In the genomic region with DNA sequence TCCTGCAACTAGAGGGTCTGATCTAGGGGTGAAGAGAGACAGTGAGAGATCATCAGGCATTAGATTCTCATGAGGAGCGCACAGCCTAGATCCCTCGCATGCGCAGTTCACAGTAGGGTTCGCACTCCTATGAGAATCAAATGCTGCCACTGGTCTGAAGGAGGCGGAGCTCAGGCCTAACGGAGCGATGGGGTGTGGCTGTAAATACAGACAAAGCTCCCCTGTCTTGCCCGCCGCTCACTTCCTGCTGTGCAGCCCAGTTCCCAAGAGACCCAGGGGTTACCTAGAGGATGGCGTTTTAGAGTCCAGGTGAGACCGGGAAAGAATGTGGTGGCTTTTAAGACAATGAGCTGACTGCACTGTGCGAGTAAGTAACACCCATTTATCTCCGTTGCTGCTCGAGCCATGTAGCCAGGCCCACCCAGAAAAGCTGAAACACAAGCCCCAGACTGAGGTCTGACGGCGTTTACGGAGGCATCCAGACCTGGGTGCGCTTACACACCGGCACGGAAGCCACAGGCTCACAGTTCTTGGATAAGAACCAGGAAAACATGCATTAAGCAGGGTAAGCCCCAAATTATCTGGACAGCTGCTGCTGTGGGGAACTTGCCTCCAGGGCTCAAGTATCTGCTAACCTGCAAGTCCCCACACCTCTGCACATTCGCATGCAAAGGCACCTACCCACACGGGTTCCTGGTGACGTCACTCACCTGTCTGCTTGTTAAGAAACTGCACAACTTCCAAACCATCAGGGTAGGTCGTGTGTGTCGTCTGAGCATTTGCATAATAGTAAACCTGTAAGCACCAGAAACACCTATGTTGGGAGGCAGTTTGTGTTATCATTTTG, we compare ENCODE assay signal across 1 cellular context.
TF ChIP-seq lines count a peak whose summit lies in the region.

No MANE protein-coding gene starts in this region.

TF ChIP-seq in HepG2, 621 proteins besides CTCF, POLR2A, EP300 and RAD21 (continues in another document):
- TF ChIP-seq ZNF577 (CRISPR knock-in tag; IDR thresholded peaks at IDR 0.05; ENCODE audit: borderline replicate concordance, low read depth): no peak
- no peak for TF ChIP-seq ZNF317 (CRISPR knock-in tag; IDR thresholded peaks at IDR 0.05)
- no peak for TF ChIP-seq AHR (CRISPR knock-in tag; IDR thresholded peaks at IDR 0.05)
- TF ChIP-seq HOXA3 (CRISPR knock-in tag; IDR thresholded peaks at IDR 0.05): 0 out of 2 replicates have a peak, but pooled peaks have one; percentile 48
- TF ChIP-seq TARDBP (CRISPR knock-in tag; IDR thresholded peaks at IDR 0.05): no peak
- TF ChIP-seq BORCS8-MEF2B (CRISPR knock-in tag; IDR thresholded peaks at IDR 0.05): 0 out of 2 replicates have a peak, but pooled peaks have one; percentile 59
- no peak for TF ChIP-seq CC2D1A (CRISPR knock-in tag; IDR thresholded peaks at IDR 0.05)
- TF ChIP-seq ZFP1 (CRISPR knock-in tag; IDR thresholded peaks at IDR 0.05): no peak
- 0 out of 2 replicates have a peak, but pooled peaks have one; percentile 21 for TF ChIP-seq GABPB1 (CRISPR knock-in tag; IDR thresholded peaks at IDR 0.05)
- TF ChIP-seq, protein P1, sequence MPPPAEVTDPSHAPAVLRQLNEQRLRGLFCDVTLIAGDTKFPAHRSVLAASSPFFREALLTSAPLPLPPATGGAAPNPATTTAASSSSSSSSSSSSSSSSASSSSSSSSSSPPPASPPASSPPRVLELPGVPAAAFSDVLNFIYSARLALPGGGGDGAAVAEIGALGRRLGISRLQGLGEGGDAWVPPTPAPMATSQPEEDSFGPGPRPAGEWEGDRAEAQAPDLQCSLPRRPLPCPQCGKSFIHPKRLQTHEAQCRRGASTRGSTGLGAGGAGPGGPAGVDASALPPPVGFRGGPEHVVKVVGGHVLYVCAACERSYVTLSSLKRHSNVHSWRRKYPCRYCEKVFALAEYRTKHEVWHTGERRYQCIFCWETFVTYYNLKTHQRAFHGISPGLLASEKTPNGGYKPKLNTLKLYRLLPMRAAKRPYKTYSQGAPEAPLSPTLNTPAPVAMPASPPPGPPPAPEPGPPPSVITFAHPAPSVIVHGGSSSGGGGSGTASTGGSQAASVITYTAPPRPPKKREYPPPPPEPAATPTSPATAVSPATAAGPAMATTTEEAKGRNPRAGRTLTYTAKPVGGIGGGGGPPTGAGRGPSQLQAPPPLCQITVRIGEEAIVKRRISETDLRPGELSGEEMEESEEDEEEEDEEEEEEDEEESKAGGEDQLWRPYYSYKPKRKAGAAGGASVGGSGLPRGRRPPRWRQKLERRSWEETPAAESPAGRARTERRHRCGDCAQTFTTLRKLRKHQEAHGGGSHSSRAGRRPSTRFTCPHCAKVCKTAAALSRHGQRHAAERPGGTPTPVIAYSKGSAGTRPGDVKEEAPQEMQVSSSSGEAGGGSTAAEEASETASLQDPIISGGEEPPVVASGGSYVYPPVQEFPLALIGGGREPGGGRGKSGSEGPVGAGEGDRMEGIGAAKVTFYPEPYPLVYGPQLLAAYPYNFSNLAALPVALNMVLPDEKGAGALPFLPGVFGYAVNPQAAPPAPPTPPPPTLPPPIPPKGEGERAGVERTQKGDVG (CRISPR knock-in tag; IDR thresholded peaks at IDR 0.05; ENCODE audit: borderline replicate concordance): peak; percentile 36; the same call in 1 of the 2 replicates
- no peak for TF ChIP-seq SMARCE1 (IDR thresholded peaks at IDR 0.05; ENCODE audit: borderline replicate concordance)
- no peak for TF ChIP-seq ATAD3A (CRISPR knock-in tag; IDR thresholded peaks at IDR 0.05)
- 0 out of 2 replicates have a peak, but pooled peaks have one; percentile 35 for TF ChIP-seq ZFY (CRISPR knock-in tag; IDR thresholded peaks at IDR 0.05)
- TF ChIP-seq, protein P2, sequence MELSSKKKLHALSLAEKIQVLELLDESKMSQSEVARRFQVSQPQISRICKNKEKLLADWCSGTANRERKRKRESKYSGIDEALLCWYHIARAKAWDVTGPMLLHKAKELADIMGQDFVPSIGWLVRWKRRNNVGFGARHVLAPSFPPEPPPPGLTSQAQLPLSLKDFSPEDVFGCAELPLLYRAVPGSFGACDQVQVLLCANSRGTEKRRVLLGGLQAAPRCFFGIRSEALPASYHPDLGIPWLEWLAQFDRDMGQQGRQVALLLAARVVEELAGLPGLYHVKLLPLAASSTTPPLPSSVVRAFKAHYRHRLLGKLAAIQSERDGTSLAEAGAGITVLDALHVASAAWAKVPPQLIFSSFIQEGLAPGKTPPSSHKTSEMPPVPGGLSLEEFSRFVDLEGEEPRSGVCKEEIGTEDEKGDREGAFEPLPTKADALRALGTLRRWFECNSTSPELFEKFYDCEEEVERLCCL (CRISPR knock-in tag; IDR thresholded peaks at IDR 0.05; ENCODE audit: borderline replicate concordance): no peak
- TF ChIP-seq ZNF234 (CRISPR knock-in tag; conservative IDR thresholded peaks at IDR 0.05): no peak
- 0 out of 2 replicates have a peak, but pooled peaks have one; percentile 40 for TF ChIP-seq KLF12 (CRISPR knock-in tag; IDR thresholded peaks at IDR 0.05; ENCODE audit: borderline replicate concordance)
- TF ChIP-seq, protein P3, sequence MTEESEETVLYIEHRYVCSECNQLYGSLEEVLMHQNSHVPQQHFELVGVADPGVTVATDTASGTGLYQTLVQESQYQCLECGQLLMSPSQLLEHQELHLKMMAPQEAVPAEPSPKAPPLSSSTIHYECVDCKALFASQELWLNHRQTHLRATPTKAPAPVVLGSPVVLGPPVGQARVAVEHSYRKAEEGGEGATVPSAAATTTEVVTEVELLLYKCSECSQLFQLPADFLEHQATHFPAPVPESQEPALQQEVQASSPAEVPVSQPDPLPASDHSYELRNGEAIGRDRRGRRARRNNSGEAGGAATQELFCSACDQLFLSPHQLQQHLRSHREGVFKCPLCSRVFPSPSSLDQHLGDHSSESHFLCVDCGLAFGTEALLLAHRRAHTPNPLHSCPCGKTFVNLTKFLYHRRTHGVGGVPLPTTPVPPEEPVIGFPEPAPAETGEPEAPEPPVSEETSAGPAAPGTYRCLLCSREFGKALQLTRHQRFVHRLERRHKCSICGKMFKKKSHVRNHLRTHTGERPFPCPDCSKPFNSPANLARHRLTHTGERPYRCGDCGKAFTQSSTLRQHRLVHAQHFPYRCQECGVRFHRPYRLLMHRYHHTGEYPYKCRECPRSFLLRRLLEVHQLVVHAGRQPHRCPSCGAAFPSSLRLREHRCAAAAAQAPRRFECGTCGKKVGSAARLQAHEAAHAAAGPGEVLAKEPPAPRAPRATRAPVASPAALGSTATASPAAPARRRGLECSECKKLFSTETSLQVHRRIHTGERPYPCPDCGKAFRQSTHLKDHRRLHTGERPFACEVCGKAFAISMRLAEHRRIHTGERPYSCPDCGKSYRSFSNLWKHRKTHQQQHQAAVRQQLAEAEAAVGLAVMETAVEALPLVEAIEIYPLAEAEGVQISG (CRISPR knock-in tag; IDR thresholded peaks at IDR 0.05): peak; percentile 53; the same call in 1 of the 2 replicates
- no peak for TF ChIP-seq RFX3 (CRISPR knock-in tag; IDR thresholded peaks at IDR 0.05)
- no peak for TF ChIP-seq ETV6 (CRISPR knock-in tag; conservative IDR thresholded peaks at IDR 0.05)
- 0 out of 2 replicates have a peak, but pooled peaks have one; percentile 25 for TF ChIP-seq PHF8 (CRISPR knock-in tag; IDR thresholded peaks at IDR 0.05)
- TF ChIP-seq, protein P4, sequence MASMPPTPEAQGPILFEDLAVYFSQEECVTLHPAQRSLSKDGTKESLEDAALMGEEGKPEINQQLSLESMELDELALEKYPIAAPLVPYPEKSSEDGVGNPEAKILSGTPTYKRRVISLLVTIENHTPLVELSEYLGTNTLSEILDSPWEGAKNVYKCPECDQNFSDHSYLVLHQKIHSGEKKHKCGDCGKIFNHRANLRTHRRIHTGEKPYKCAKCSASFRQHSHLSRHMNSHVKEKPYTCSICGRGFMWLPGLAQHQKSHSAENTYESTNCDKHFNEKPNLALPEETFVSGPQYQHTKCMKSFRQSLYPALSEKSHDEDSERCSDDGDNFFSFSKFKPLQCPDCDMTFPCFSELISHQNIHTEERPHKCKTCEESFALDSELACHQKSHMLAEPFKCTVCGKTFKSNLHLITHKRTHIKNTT (CRISPR knock-in tag; IDR thresholded peaks at IDR 0.05): no peak
- TF ChIP-seq, protein P5, sequence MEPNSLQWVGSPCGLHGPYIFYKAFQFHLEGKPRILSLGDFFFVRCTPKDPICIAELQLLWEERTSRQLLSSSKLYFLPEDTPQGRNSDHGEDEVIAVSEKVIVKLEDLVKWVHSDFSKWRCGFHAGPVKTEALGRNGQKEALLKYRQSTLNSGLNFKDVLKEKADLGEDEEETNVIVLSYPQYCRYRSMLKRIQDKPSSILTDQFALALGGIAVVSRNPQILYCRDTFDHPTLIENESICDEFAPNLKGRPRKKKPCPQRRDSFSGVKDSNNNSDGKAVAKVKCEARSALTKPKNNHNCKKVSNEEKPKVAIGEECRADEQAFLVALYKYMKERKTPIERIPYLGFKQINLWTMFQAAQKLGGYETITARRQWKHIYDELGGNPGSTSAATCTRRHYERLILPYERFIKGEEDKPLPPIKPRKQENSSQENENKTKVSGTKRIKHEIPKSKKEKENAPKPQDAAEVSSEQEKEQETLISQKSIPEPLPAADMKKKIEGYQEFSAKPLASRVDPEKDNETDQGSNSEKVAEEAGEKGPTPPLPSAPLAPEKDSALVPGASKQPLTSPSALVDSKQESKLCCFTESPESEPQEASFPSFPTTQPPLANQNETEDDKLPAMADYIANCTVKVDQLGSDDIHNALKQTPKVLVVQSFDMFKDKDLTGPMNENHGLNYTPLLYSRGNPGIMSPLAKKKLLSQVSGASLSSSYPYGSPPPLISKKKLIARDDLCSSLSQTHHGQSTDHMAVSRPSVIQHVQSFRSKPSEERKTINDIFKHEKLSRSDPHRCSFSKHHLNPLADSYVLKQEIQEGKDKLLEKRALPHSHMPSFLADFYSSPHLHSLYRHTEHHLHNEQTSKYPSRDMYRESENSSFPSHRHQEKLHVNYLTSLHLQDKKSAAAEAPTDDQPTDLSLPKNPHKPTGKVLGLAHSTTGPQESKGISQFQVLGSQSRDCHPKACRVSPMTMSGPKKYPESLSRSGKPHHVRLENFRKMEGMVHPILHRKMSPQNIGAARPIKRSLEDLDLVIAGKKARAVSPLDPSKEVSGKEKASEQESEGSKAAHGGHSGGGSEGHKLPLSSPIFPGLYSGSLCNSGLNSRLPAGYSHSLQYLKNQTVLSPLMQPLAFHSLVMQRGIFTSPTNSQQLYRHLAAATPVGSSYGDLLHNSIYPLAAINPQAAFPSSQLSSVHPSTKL (CRISPR knock-in tag; IDR thresholded peaks at IDR 0.05): no peak
- TF ChIP-seq TBL1XR1 (IDR thresholded peaks at IDR 0.05; ENCODE audit: borderline replicate concordance, low read length, partially characterized antibody): no peak
- no peak for TF ChIP-seq REXO4 (CRISPR knock-in tag; IDR thresholded peaks at IDR 0.05; ENCODE audit: borderline replicate concordance)
- TF ChIP-seq TMF1 (CRISPR knock-in tag; IDR thresholded peaks at IDR 0.05; ENCODE audit: low read depth): no peak
- TF ChIP-seq ZNF292 (CRISPR knock-in tag; IDR thresholded peaks at IDR 0.05; ENCODE audit: borderline replicate concordance, low read depth): peak; percentile 17; the same call in 1 of the 2 replicates
- TF ChIP-seq MIXL1 (CRISPR knock-in tag; IDR thresholded peaks at IDR 0.05): no peak
- 0 out of 2 replicates have a peak, but pooled peaks have one; percentile 38 for TF ChIP-seq ELF3 (CRISPR knock-in tag; IDR thresholded peaks at IDR 0.05)
- TF ChIP-seq LCORL (IDR thresholded peaks at IDR 0.05): no peak
- no peak for TF ChIP-seq LCORL (CRISPR knock-in tag; IDR thresholded peaks at IDR 0.05)
- TF ChIP-seq ZNF430 (CRISPR knock-in tag; IDR thresholded peaks at IDR 0.05): no peak
- TF ChIP-seq, protein P6, sequence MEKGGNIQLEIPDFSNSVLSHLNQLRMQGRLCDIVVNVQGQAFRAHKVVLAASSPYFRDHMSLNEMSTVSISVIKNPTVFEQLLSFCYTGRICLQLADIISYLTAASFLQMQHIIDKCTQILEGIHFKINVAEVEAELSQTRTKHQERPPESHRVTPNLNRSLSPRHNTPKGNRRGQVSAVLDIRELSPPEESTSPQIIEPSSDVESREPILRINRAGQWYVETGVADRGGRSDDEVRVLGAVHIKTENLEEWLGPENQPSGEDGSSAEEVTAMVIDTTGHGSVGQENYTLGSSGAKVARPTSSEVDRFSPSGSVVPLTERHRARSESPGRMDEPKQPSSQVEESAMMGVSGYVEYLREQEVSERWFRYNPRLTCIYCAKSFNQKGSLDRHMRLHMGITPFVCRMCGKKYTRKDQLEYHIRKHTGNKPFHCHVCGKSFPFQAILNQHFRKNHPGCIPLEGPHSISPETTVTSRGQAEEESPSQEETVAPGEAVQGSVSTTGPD (CRISPR knock-in tag; IDR thresholded peaks at IDR 0.05): no peak
- peak; percentile 38; the same call in 1 of the 2 replicates for TF ChIP-seq ZBTB38 (CRISPR knock-in tag; IDR thresholded peaks at IDR 0.05)
- TF ChIP-seq, protein P7, sequence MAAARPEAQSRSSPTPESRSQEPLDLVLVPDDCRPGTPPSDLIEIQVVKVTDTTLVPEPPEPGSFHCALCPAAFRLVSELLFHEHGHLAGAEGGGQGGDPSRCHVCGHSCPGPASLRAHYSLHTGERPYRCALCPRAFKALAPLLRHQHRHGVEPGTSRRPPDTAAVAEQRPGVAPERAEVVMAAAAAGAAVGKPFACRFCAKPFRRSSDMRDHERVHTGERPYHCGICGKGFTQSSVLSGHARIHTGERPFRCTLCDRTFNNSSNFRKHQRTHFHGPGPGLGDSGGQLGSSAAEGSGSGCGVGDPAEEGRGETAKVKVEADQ (CRISPR knock-in tag; IDR thresholded peaks at IDR 0.05; ENCODE audit: borderline replicate concordance): no peak
- 0 out of 2 replicates have a peak, but pooled peaks have one; percentile 13 for TF ChIP-seq ZMYM4 (CRISPR knock-in tag; IDR thresholded peaks at IDR 0.05)
- no peak for TF ChIP-seq ZSCAN30 (CRISPR knock-in tag; IDR thresholded peaks at IDR 0.05)
- TF ChIP-seq RXRB (CRISPR knock-in tag; IDR thresholded peaks at IDR 0.05; ENCODE audit: borderline replicate concordance): no peak
- TF ChIP-seq, protein P8, sequence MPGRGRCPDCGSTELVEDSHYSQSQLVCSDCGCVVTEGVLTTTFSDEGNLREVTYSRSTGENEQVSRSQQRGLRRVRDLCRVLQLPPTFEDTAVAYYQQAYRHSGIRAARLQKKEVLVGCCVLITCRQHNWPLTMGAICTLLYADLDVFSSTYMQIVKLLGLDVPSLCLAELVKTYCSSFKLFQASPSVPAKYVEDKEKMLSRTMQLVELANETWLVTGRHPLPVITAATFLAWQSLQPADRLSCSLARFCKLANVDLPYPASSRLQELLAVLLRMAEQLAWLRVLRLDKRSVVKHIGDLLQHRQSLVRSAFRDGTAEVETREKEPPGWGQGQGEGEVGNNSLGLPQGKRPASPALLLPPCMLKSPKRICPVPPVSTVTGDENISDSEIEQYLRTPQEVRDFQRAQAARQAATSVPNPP (CRISPR knock-in tag; IDR thresholded peaks at IDR 0.05): no peak
- TF ChIP-seq ZNF572 (CRISPR knock-in tag; IDR thresholded peaks at IDR 0.05): no peak
- no peak for TF ChIP-seq ZC3H13 (CRISPR knock-in tag; IDR thresholded peaks at IDR 0.05)
- no peak for TF ChIP-seq MAFK (conservative IDR thresholded peaks at IDR 0.05 in 1 of 2, IDR thresholded peaks at IDR 0.05 in 1 of 2; ENCODE audit: low read length in 2 of 2)
- no peak for TF ChIP-seq IRX3 (CRISPR knock-in tag; IDR thresholded peaks at IDR 0.05; ENCODE audit: borderline replicate concordance, low read depth)
- no peak for TF ChIP-seq PHF20 (CRISPR knock-in tag; IDR thresholded peaks at IDR 0.05)
- peak; percentile 32; the same call in 1 of the 2 replicates for TF ChIP-seq FOXA3 (CRISPR knock-in tag; IDR thresholded peaks at IDR 0.05)
- no peak for TF ChIP-seq ATF1 (CRISPR knock-in tag; IDR thresholded peaks at IDR 0.05)
- TF ChIP-seq ZNF143 (CRISPR knock-in tag; IDR thresholded peaks at IDR 0.05): no peak
- TF ChIP-seq RCOR2 (CRISPR knock-in tag; IDR thresholded peaks at IDR 0.05): no peak
- TF ChIP-seq ZNF12 (CRISPR knock-in tag; IDR thresholded peaks at IDR 0.05): no peak
